Comparison of ENCODE assay signal across 17 cellular contexts in genomic region chr2:75344146-75344545, GRCh38.
DNase-seq lines count a peak whose midpoint lies in the region; ATAC-seq and TF ChIP-seq lines count a peak whose summit lies in the region.
"Had no signal": no experiment of that assay in that cellular context is flagged by ENCODE, and none has a peak within 500 bp of the region (broad histone marks: within the 10 kb centered on the region; RNA-seq: fewer than 3 reads in every experiment).

No MANE protein-coding gene starts in this region.

- H3K9me3 Mint-ChIP-seq in GM23338 (no peaks in the 10 kb centered on the region), WTC11 (no peaks in the 10 kb centered on the region)
- H3K9me3 Mint-ChIP-seq in activated CD4-positive, alpha-beta T cell treated with anti-CD3 and anti-CD28 coated beads for 36 hours (ENCODE audit: low read depth): no peaks in the 10 kb centered on the region
- H3K9me3 Mint-ChIP-seq: CD8-positive, alpha-beta T cell; H9 had no signal

- H3K36me3 ChIP-seq in GM23338 (ENCODE audit: insufficient read depth): no peaks in the 10 kb centered on the region
- no peaks in the 10 kb centered on the region for H3K36me3 ChIP-seq in iPS-20b (ENCODE audit: insufficient read depth, low read depth, low read length)
- H3K36me3 ChIP-seq: BLaER1 had no signal

- no peaks in the 10 kb centered on the region; the same call in 1 of the 2 replicates for H3K9me2 ChIP-seq in GM23338 (ENCODE audit: insufficient read depth)

- H3K4me1 Mint-ChIP-seq in GM23338 (peaks cover 21% of the 10 kb centered on the region), WTC11 (peaks cover 26% of the 10 kb centered on the region)
- H3K4me1 Mint-ChIP-seq in activated CD4-positive, alpha-beta T cell treated with anti-CD3 and anti-CD28 coated beads for 36 hours: no peaks in the 10 kb centered on the region
- H3K4me1 Mint-ChIP-seq: CD4-positive, CD25-positive, alpha-beta regulatory T cell had no signal

- TF ChIP-seq CTCF in GM23338 (conservative IDR thresholded peaks at IDR 0.05; ENCODE audit: low read depth in 2 of 2): no peak
- TF ChIP-seq CTCF in WTC11 (IDR thresholded peaks at IDR 0.05): no peak

- no peak overlapping the region for H3K9ac ChIP-seq in iPS-20b (ENCODE audit: low read depth, low read length)
- H3K9ac ChIP-seq: BLaER1 had no signal

- H3K27me3 ChIP-seq in GM23338 (ENCODE audit: insufficient read depth): no peaks in the 10 kb centered on the region
- no peaks in the 10 kb centered on the region for H3K27me3 ChIP-seq in iPS-20b (ENCODE audit: insufficient read depth, low read length)
- H3K27me3 ChIP-seq: BLaER1 had no signal

- peak overlapping the region; percentile 19; the same call in 1 of the 2 replicates for H2AFZ ChIP-seq in GM23338

- no peak for DNase-seq in GM23338 (ENCODE audit: low spot score)
- no peak for DNase-seq in WTC11 (ENCODE audit: low spot score)
- no peak for DNase-seq in superior temporal gyrus (ENCODE audit: extremely low spot score)
- DNase-seq in activated CD4-positive, alpha-beta T cell treated with anti-CD3 and anti-CD28 coated beads for 36 hours: no peak
- no peak for DNase-seq in GM19240 (ENCODE audit: insufficient read length, low spot score)
- DNase-seq: Caco-2; CD4-positive, CD25-positive, alpha-beta regulatory T cell; CD8-positive, alpha-beta T cell; DMS153; DND-41; H9 had no signal

- H3K4me3 ChIP-seq in GM23338 (no peak overlapping the region), iPS-20b (ENCODE audit: low read length) (peak overlapping the region; percentile 20; the same call in 1 of the 2 replicates)
- H3K4me3 ChIP-seq: BLaER1 had no signal

- H3K4me2 ChIP-seq in GM23338: peak overlapping the region; percentile 13; the same call in 1 of the 2 replicates
- H3K4me2 ChIP-seq: BLaER1 had no signal

- no peak overlapping the region for H3K27ac Mint-ChIP-seq in GM23338
- H3K27ac Mint-ChIP-seq in WTC11: no peak overlapping the region
- H3K27ac Mint-ChIP-seq in activated CD4-positive, alpha-beta T cell treated with anti-CD3 and anti-CD28 coated beads for 36 hours: no peak overlapping the region
- H3K27ac Mint-ChIP-seq: CD4-positive, CD25-positive, alpha-beta regulatory T cell; CD8-positive, alpha-beta T cell; H9 had no signal

- peaks cover 22% of the 10 kb centered on the region for H3K4me1 ChIP-seq in GM23338 (ENCODE audit: insufficient read depth)
- peaks cover 21% of the 10 kb centered on the region; the same call in 1 of the 2 replicates for H3K4me1 ChIP-seq in iPS-20b (ENCODE audit: insufficient read depth, low read length)
- H3K4me1 ChIP-seq: BLaER1, Caco-2 had no signal

- H3K79me2 ChIP-seq in GM23338 (replicated peaks; ENCODE audit: insufficient read depth): no peaks in the 10 kb centered on the region

- POLR2A ChIA-PET in WTC11 (lab: Charles Lee): no interaction called here
- POLR2A ChIA-PET in activated CD4-positive, alpha-beta T cell treated with anti-CD3 and anti-CD28 coated beads for 36 hours (lab: Charles Lee): no interaction called here

- H3K27ac ChIP-seq in GM23338 (ENCODE audit: low read depth) (no peak overlapping the region), iPS-20b (ENCODE audit: low read length) (no peak overlapping the region)
- H3K27ac ChIP-seq: 22Rv1, BLaER1, C4-2B had no signal

- intact Hi-C loops in activated CD4-positive, alpha-beta T cell treated with anti-CD3 and anti-CD28 coated beads for 36 hours (cut with DNase I, micrococcal nuclease): no loop called here

- ATAC-seq in GM23338 (peak; percentile 55), WTC11 (peak; percentile 51)
- no peak for ATAC-seq in activated CD4-positive, alpha-beta T cell treated with anti-CD3 and anti-CD28 coated beads for 36 hours
- ATAC-seq: CD8-positive, alpha-beta T cell; HCT116 had no signal

- H3K36me3 Mint-ChIP-seq in GM23338 (ENCODE audit: low read depth) (no peaks in the 10 kb centered on the region), WTC11 (no peaks in the 10 kb centered on the region)
- no peaks in the 10 kb centered on the region for H3K36me3 Mint-ChIP-seq in activated CD4-positive, alpha-beta T cell treated with anti-CD3 and anti-CD28 coated beads for 36 hours (ENCODE audit: low read depth)
- H3K36me3 Mint-ChIP-seq: CD4-positive, CD25-positive, alpha-beta regulatory T cell had no signal

- no peaks in the 10 kb centered on the region for H3K9me3 ChIP-seq in iPS-20b (ENCODE audit: insufficient read depth, low read depth, low read length)
- H3K9me3 ChIP-seq: BLaER1, Caco-2 had no signal

- H3F3A ChIP-seq in GM23338 (replicated peaks; ENCODE audit: low read depth): no peaks in the 10 kb centered on the region

- H3K27me3 Mint-ChIP-seq in GM23338 (ENCODE audit: insufficient read depth, low read depth, poor library complexity) (peaks cover 2% of the 10 kb centered on the region), WTC11 (ENCODE audit: low read depth) (peaks cover 6% of the 10 kb centered on the region)
- no peaks in the 10 kb centered on the region for H3K27me3 Mint-ChIP-seq in activated CD4-positive, alpha-beta T cell treated with anti-CD3 and anti-CD28 coated beads for 36 hours
- H3K27me3 Mint-ChIP-seq: B cell had no signal

- H3K4me3 Mint-ChIP-seq in GM23338 (no peak overlapping the region), WTC11 (no peak overlapping the region)
- H3K4me3 Mint-ChIP-seq in activated CD4-positive, alpha-beta T cell treated with anti-CD3 and anti-CD28 coated beads for 36 hours: no peak overlapping the region
- H3K4me3 Mint-ChIP-seq: B cell; CD4-positive, CD25-positive, alpha-beta regulatory T cell; CD8-positive, alpha-beta T cell; H9 had no signal

- no peaks in the 10 kb centered on the region for H4K20me1 ChIP-seq in GM23338 (replicated peaks; ENCODE audit: insufficient read depth)
- H4K20me1 ChIP-seq: BLaER1 had no signal

- CTCF ChIA-PET in WTC11 (lab: Charles Lee): interaction anchor here (1.2 to 1.3 kb wide), 2 partner anchors 30 to 265 kb away, joined by 4 to 7 read pairs; no protein-coding TSS in a partner anchor
- CTCF ChIA-PET in activated CD4-positive, alpha-beta T cell treated with anti-CD3 and anti-CD28 coated beads for 36 hours (lab: Charles Lee): no interaction called here

TF ChIP-seq in GM23338, 12 proteins besides CTCF, POLR2A, EP300 and RAD21 (continues in another document):
- TF ChIP-seq ZNF114 (CRISPR knock-in tag; IDR thresholded peaks at IDR 0.05): no peak

TF ChIP-seq in WTC11, 78 proteins besides CTCF, POLR2A, EP300 and RAD21:
- TF ChIP-seq FOXP1 (CRISPR knock-in tag; IDR thresholded peaks at IDR 0.05; ENCODE audit: borderline replicate concordance) (no peak), CBFB (CRISPR knock-in tag; IDR thresholded peaks at IDR 0.05; ENCODE audit: low read depth) (no peak), TCF7 (CRISPR knock-in tag; IDR thresholded peaks at IDR 0.05; ENCODE audit: low read depth) (no peak), ZNF121 (CRISPR knock-in tag; IDR thresholded peaks at IDR 0.05) (no peak), ZNF138 (CRISPR knock-in tag; conservative IDR thresholded peaks at IDR 0.05) (no peak), ATF1 (CRISPR knock-in tag; IDR thresholded peaks at IDR 0.05) (no peak), ZNF671 (CRISPR knock-in tag; IDR thresholded peaks at IDR 0.05) (no peak), ZMAT4 (CRISPR knock-in tag; IDR thresholded peaks at IDR 0.05) (no peak), TEAD4 (CRISPR knock-in tag; IDR thresholded peaks at IDR 0.05) (no peak), PRRX2 (CRISPR knock-in tag; IDR thresholded peaks at IDR 0.05) (no peak), E2F4 (CRISPR knock-in tag; IDR thresholded peaks at IDR 0.05; ENCODE audit: borderline replicate concordance, low read depth) (no peak), NR3C1 (CRISPR knock-in tag; conservative IDR thresholded peaks at IDR 0.05; ENCODE audit: low read depth) (no peak), EMX1 (CRISPR knock-in tag; IDR thresholded peaks at IDR 0.05) (no peak)
TF ChIP-seq in WTC11: peak in this region for 0.
